ENCODE assay signal across 20 cellular contexts in the genomic region with DNA sequence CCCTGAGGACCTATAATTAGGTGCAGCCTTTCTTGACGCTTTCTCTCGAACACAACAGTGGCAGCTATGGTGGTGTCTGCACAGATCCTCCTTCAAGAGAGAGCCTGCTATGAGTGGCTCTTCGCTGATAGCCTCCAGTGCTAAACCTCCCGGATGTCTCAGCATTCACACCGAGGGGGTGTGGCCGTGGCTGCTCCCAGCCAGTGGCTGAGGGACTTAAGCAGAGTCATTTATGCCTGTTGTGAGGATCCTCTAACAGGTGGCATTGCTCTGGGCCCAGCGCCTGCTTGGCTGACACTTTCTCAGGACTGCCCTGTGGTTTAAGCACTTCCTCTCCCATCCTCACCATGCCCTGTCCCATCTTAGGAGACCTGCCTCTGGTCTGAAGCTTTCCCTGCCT.
"Had no signal": no experiment of that assay in that cellular context is flagged by ENCODE, and none has a peak within 500 bp of the region (broad histone marks: within the 10 kb centered on the region; RNA-seq: fewer than 3 reads in every experiment).

No MANE protein-coding gene starts in this region.

- ATAC-seq: foreskin keratinocyte, left colon, right lobe of liver had no signal

- H3K4me3 ChIP-seq: ascending aorta, breast epithelium, lower lobe of right lung, right lobe of liver, smooth muscle cell, tibial nerve, uterus had no signal

- DNase-seq: activated CD4-positive, alpha-beta T cell treated with anti-CD3 and anti-CD28 coated beads for 1 hour; activated CD4-positive, alpha-beta T cell treated with anti-CD3 and anti-CD28 coated beads, Interleukin-2, amount 50 U/mL, for 4 hours; activated naive CD4-positive, alpha-beta T cell treated with anti-CD3 and anti-CD28 coated beads, Interleukin-2, amount 10 ng/mL, durations not matched to agents 7 days and 5 days; activated T-cell treated with anti-CD3 and anti-CD28 coated beads, Interleukin-2, amount 50 U/mL, for 24 hours; cerebellar nuclear complex; effector memory CD4-positive, alpha-beta T cell; foreskin keratinocyte; left colon; lower lobe of right lung; midbrain; right lobe of liver; stimulated activated CD4-positive, alpha-beta T cell treated with anti-CD3 and anti-CD28 coated beads, Interleukin-4, amount 100 ng/mL, for 4 hours; stimulated activated CD8-positive, alpha-beta memory T cell treated with anti-CD3 and anti-CD28 coated beads, Interleukin-4, amount 100 ng/mL, for 48 hours; stimulated activated naive CD4-positive, alpha-beta T cell treated with Interleukin-2 at 50 U/mL for 16 hours; substantia nigra; uterus had no signal
